Comparison of ENCODE assay signal across 14 cellular contexts in the genomic region with DNA sequence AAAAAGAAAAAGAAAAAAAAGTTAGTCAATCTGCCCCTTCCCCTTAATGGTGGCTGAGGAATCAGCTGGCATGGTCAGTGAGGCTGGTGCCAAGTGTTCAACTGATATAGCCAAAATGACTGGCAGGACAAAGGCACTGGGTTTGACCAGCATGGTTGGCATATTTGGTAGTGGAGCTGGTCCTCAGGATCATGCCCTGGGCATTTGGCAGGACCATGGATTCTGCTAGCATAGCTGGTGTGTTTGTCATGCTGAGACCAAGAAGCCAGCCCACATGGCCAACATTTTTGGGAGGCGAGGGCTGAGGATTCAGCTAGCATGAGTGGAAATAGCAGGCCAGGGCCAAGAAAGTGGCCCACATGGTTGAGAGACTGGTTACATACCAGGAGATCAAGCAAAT.
DNase-seq lines count a peak whose midpoint lies in the region; ATAC-seq and TF ChIP-seq lines count a peak whose summit lies in the region.
"Had no signal": no experiment of that assay in that cellular context is flagged by ENCODE, and none has a peak within 500 bp of the region (broad histone marks: within the 10 kb centered on the region; RNA-seq: fewer than 3 reads in every experiment).

No MANE protein-coding gene starts in this region.

- no peak overlapping the region for H3K4me3 ChIP-seq in tibial artery
- H3K4me3 ChIP-seq: GM12878 had no signal

- H3K9me3 ChIP-seq in tibial artery, result no peaks in the 10 kb centered on the region

- no peaks in the 10 kb centered on the region for H3K27me3 ChIP-seq in tibial artery

- no peak for TF ChIP-seq CTCF in tibial artery (IDR thresholded peaks at IDR 0.05)

- peak overlapping the region; percentile 41 to 70 for H3K27ac ChIP-seq in tibial artery

- DNase-seq in GOT3 (lab: John Stamatoyannopoulos, UW) (peak; percentile 10), T1000 (lab: John Stamatoyannopoulos, UW) (peak; percentile 63), fibroblast of peridontal ligament (ENCODE audit: extremely low read depth) (peak; percentile 94), tibial artery (peak in 1 of 2 donors; percentile 86), superior temporal gyrus (ENCODE audit: extremely low spot score) (no peak)
- DNase-seq: activated CD4-positive, alpha-beta T cell treated with anti-CD3 and anti-CD28 coated beads, Interleukin-2, amount 10 ng/mL, durations not matched to agents 7 days and 5 days; cerebellar nuclear complex; H7; kidney glomerular epithelial cell; naive thymus-derived CD4-positive, alpha-beta T cell; NCI-H187 treated with DMSO at 0.1 percent for 48 hours had no signal

- H3K36me3 ChIP-seq in tibial artery, result no peaks in the 10 kb centered on the region

- intact Hi-C loops in tibial artery (cut with DNase I; ENCODE audit: low total_unique reads), result no loop called here

- H3K4me1 ChIP-seq in tibial artery, result peaks cover 0 to 39% (median 12%) of the 10 kb centered on the region in 4 donors

- ATAC-seq in HG03354 (IDR thresholded peaks at IDR 0.05; ENCODE audit: poor library complexity, severe bottlenecking, unreplicated experiment) (no peak), HG02623 (IDR thresholded peaks at IDR 0.05; ENCODE audit: unreplicated experiment) (no peak)
- ATAC-seq: GM12878; naive thymus-derived CD4-positive, alpha-beta T cell had no signal
